In genomic region chr17:2351269-2351668, GRCh38 we compare ENCODE assay signal across 33 cellular contexts.
"Had no signal": no experiment of that assay in that cellular context is flagged by ENCODE, and none has a peak within 500 bp of the region (broad histone marks: within the 10 kb centered on the region; RNA-seq: fewer than 3 reads in every experiment).

No MANE protein-coding gene starts in this region.

- DNase-seq: activated CD4-positive, alpha-beta T cell treated with anti-CD3 and anti-CD28 coated beads, Interleukin-2, amount 10 ng/mL, durations not matched to agents 24 days and 14 days; activated CD4-positive, alpha-beta T cell treated with anti-CD3 and anti-CD28 coated beads, Interleukin-2, amount 50 U/mL, for 4 hours; activated CD8-positive, alpha-beta T cell treated with anti-CD3 and anti-CD28 coated beads, Interleukin-2, amount 10 ng/mL, durations not matched to agents 7 days and 5 days; activated effector memory CD4-positive, alpha-beta T cell treated with Interleukin-2 at 50 U/mL for 16 hours; activated naive CD4-positive, alpha-beta T cell treated with anti-CD3 and anti-CD28 coated beads, Interleukin-2, amount 10 ng/mL, durations not matched to agents 7 days and 5 days; activated naive CD8-positive, alpha-beta T cell treated with anti-CD3 and anti-CD28 coated beads, Interleukin-2, amount 50 U/mL, for 24 hours; activated T-cell treated with anti-CD3 and anti-CD28 coated beads for 4 hours; activated T-cell treated with anti-CD3 and anti-CD28 coated beads, Interleukin-2, amount 50 U/mL, for 48 hours; amniotic stem cell; NCI-H1092 treated with DMSO at 0.1 percent for 48 hours; NCI-H1417; NCI-H146; NCI-H187; NCI-H2029 treated with DMSO at 0.1 percent for 48 hours; NCI-H2107; NCI-H2171; NCI-H510A; NCI-H526; NCI-H748 treated with DMSO at 0.1 percent for 48 hours; NK-92 treated with Interleukin-12 subunit alpha and Interleukin-12 subunit beta, amount 100 ng/mL, for 24 hours; PC-3; Peyer's patch; Right ventricle myocardium superior; RPMI8226; SW 1271; T-helper 1 cell; T-helper 2 cell; T-helper 9 cell; WERI-Rb-1 had no signal

- H3K4me3 Mint-ChIP-seq: activated CD4-positive, alpha-beta T cell treated with anti-CD3 and anti-CD28 coated beads, Interleukin-2, amount 10 ng/mL, durations not matched to agents 24 days and 14 days; activated CD8-positive, alpha-beta T cell treated with anti-CD3 and anti-CD28 coated beads, Interleukin-2, amount 10 ng/mL, durations not matched to agents 7 days and 5 days; activated naive CD4-positive, alpha-beta T cell treated with anti-CD3 and anti-CD28 coated beads, Interleukin-2, amount 10 ng/mL, durations not matched to agents 7 days and 5 days; activated naive CD8-positive, alpha-beta T cell; activated naive CD8-positive, alpha-beta T cell treated with anti-CD3 and anti-CD28 coated beads, Interleukin-2, amount 50 U/mL, for 24 hours; central memory CD8-positive, alpha-beta T cell had no signal

- H3K27me3 Mint-ChIP-seq: activated CD4-positive, alpha-beta T cell treated with anti-CD3 and anti-CD28 coated beads, Interleukin-2, amount 10 ng/mL, durations not matched to agents 24 days and 14 days; activated naive CD4-positive, alpha-beta T cell treated with anti-CD3 and anti-CD28 coated beads, Interleukin-2, amount 10 ng/mL, durations not matched to agents 7 days and 5 days; activated naive CD8-positive, alpha-beta T cell; activated naive CD8-positive, alpha-beta T cell treated with anti-CD3 and anti-CD28 coated beads, Interleukin-2, amount 50 U/mL, for 24 hours; central memory CD8-positive, alpha-beta T cell had no signal

- H3K9me3 Mint-ChIP-seq: activated CD4-positive, alpha-beta T cell treated with anti-CD3 and anti-CD28 coated beads, Interleukin-2, amount 10 ng/mL, durations not matched to agents 24 days and 14 days; activated naive CD4-positive, alpha-beta T cell treated with anti-CD3 and anti-CD28 coated beads, Interleukin-2, amount 10 ng/mL, durations not matched to agents 7 days and 5 days; activated naive CD8-positive, alpha-beta T cell treated with anti-CD3 and anti-CD28 coated beads, Interleukin-2, amount 50 U/mL, for 24 hours; central memory CD8-positive, alpha-beta T cell had no signal

- H3K36me3 Mint-ChIP-seq: activated naive CD4-positive, alpha-beta T cell treated with anti-CD3 and anti-CD28 coated beads, Interleukin-2, amount 10 ng/mL, durations not matched to agents 7 days and 5 days; activated naive CD8-positive, alpha-beta T cell had no signal

- H3K9me3 ChIP-seq: Peyer's patch had no signal

- H3K27ac Mint-ChIP-seq: activated CD4-positive, alpha-beta T cell treated with anti-CD3 and anti-CD28 coated beads, Interleukin-2, amount 10 ng/mL, durations not matched to agents 24 days and 14 days; activated CD8-positive, alpha-beta T cell treated with anti-CD3 and anti-CD28 coated beads, Interleukin-2, amount 10 ng/mL, durations not matched to agents 7 days and 5 days; activated naive CD4-positive, alpha-beta T cell treated with anti-CD3 and anti-CD28 coated beads, Interleukin-2, amount 10 ng/mL, durations not matched to agents 7 days and 5 days; activated naive CD8-positive, alpha-beta T cell; activated naive CD8-positive, alpha-beta T cell treated with anti-CD3 and anti-CD28 coated beads, Interleukin-2, amount 50 U/mL, for 24 hours had no signal

- H3K36me3 ChIP-seq: cardiac muscle cell, WERI-Rb-1 had no signal

- H3K27me3 ChIP-seq: cardiac muscle cell, Peyer's patch had no signal

- ATAC-seq: activated CD8-positive, alpha-beta T cell treated with anti-CD3 and anti-CD28 coated beads, Interleukin-2, amount 10 ng/mL, durations not matched to agents 7 days and 5 days; activated naive CD8-positive, alpha-beta T cell treated with anti-CD3 and anti-CD28 coated beads, Interleukin-2, amount 50 U/mL, for 24 hours; K562; PC-3 had no signal

- H3K4me3 ChIP-seq: cardiac muscle cell, K562, Peyer's patch had no signal

- H3K27ac ChIP-seq: cardiac muscle cell, Peyer's patch had no signal
